Comparison of ENCODE assay signal across 1 cellular context in the genomic region with DNA sequence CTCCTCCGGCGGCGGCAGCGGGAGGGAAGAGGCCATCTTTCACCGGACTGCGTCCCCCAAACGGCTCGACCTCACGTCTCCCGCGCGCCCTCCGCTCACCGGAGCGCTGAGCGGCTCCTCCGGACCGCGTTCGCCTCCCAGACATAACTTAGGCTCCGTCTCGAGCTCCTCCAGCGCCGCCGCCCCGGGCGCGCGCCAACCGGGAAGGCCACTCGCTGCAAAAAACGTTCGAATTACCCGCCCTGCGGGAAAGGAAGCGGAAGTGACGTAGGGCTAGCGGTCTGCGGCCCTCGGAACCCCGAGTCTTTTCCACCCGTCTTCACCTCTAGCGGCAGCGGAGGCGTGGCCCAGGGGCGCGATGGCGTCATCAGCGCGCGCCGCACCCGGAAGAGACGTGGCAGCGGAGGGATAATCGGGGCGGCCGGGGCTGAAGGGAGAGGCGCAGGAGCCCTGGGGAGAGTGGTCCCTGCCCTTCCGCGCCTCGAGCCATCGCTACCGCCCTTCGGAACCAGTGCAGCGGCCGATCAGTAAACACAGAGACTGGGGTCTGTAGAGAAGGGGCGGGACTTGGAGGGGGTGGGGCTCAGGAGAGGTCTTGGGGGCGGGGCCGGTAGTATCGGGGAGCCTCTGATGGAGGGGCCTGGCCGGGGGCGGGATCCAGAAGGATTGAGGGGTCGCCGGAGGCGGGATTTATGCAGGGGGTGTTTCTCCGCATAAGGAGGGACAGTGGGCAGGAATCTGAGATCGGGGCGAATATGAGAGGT.
TF ChIP-seq lines count a peak whose summit lies in the region.

Gene CDCA5 (minus strand): TSS at position 207 of the 764 bp plus-strand sequence. CDS start 62 bp downstream, at position 145.
Gene ZFPL1 (plus strand): TSS at position 389 of the 764 bp plus-strand sequence. CDS start 477 bp downstream, outside the sequence.

TF ChIP-seq in HEK293, 187 proteins besides CTCF, POLR2A, EP300 and RAD21 (continued from another document and continues in another):
- TF ChIP-seq, protein P1, sequence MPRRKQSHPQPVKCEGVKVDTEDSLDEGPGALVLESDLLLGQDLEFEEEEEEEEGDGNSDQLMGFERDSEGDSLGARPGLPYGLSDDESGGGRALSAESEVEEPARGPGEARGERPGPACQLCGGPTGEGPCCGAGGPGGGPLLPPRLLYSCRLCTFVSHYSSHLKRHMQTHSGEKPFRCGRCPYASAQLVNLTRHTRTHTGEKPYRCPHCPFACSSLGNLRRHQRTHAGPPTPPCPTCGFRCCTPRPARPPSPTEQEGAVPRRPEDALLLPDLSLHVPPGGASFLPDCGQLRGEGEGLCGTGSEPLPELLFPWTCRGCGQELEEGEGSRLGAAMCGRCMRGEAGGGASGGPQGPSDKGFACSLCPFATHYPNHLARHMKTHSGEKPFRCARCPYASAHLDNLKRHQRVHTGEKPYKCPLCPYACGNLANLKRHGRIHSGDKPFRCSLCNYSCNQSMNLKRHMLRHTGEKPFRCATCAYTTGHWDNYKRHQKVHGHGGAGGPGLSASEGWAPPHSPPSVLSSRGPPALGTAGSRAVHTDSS (tag by site-specific recombination; IDR thresholded peaks at IDR 0.05): no peak
- peak; percentile 19; the same call in 1 of the 2 replicates for TF ChIP-seq ZNF394 (tag by site-specific recombination; IDR thresholded peaks at IDR 0.05; ENCODE audit: borderline replicate concordance)
- no peak for TF ChIP-seq ZNF48 (tag by site-specific recombination; IDR thresholded peaks at IDR 0.05)
- TF ChIP-seq, protein P2, sequence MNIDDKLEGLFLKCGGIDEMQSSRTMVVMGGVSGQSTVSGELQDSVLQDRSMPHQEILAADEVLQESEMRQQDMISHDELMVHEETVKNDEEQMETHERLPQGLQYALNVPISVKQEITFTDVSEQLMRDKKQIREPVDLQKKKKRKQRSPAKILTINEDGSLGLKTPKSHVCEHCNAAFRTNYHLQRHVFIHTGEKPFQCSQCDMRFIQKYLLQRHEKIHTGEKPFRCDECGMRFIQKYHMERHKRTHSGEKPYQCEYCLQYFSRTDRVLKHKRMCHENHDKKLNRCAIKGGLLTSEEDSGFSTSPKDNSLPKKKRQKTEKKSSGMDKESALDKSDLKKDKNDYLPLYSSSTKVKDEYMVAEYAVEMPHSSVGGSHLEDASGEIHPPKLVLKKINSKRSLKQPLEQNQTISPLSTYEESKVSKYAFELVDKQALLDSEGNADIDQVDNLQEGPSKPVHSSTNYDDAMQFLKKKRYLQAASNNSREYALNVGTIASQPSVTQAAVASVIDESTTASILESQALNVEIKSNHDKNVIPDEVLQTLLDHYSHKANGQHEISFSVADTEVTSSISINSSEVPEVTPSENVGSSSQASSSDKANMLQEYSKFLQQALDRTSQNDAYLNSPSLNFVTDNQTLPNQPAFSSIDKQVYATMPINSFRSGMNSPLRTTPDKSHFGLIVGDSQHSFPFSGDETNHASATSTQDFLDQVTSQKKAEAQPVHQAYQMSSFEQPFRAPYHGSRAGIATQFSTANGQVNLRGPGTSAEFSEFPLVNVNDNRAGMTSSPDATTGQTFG (tag by site-specific recombination; IDR thresholded peaks at IDR 0.05; ENCODE audit: borderline replicate concordance): no peak
- no peak for TF ChIP-seq ZNF488 (tag by site-specific recombination; IDR thresholded peaks at IDR 0.05)
- no peak for TF ChIP-seq BCL6B (tag by site-specific recombination; IDR thresholded peaks at IDR 0.05)
- no peak for TF ChIP-seq ZNF785 (tag by site-specific recombination; IDR thresholded peaks at IDR 0.05)
- peak; percentile 95 for TF ChIP-seq ZBTB8A (tag by site-specific recombination; IDR thresholded peaks at IDR 0.05)
- TF ChIP-seq ZBTB6 (tag by site-specific recombination; IDR thresholded peaks at IDR 0.05): no peak
- no peak for TF ChIP-seq ZNF571 (tag by site-specific recombination; IDR thresholded peaks at IDR 0.05)
- TF ChIP-seq MEIS1 (CRISPR knock-in tag; IDR thresholded peaks at IDR 0.05; ENCODE audit: borderline replicate concordance): no peak
- TF ChIP-seq ZBTB49 (tag by site-specific recombination; IDR thresholded peaks at IDR 0.05; ENCODE audit: low read depth): no peak
- 0 out of 2 replicates have a peak, but pooled peaks have one; percentile 13 for TF ChIP-seq YY2 (tag by site-specific recombination; IDR thresholded peaks at IDR 0.05)
- no peak; the same call in 1 of the 2 replicates for TF ChIP-seq ZFHX2 (tag by site-specific recombination; conservative IDR thresholded peaks at IDR 0.05)
- peak; percentile 89 for TF ChIP-seq KLF10 (tag by site-specific recombination; IDR thresholded peaks at IDR 0.05)
- no peak for TF ChIP-seq ZNF302 (tag by site-specific recombination; IDR thresholded peaks at IDR 0.05; ENCODE audit: low read depth)
- no peak for TF ChIP-seq ZIC2 (tag by site-specific recombination; IDR thresholded peaks at IDR 0.05)
- peak; percentile 65; the same call in 1 of the 2 replicates for TF ChIP-seq PBX3 (CRISPR knock-in tag; IDR thresholded peaks at IDR 0.05)
- TF ChIP-seq ZNF146 (tag by site-specific recombination; IDR thresholded peaks at IDR 0.05): no peak
- no peak; the same call in 1 of the 2 replicates for TF ChIP-seq KLF7 (tag by site-specific recombination; IDR thresholded peaks at IDR 0.05; ENCODE audit: borderline replicate concordance)
- no peak for TF ChIP-seq ZNF514 (tag by site-specific recombination; IDR thresholded peaks at IDR 0.05)
- TF ChIP-seq ZNF26 (tag by site-specific recombination; IDR thresholded peaks at IDR 0.05): no peak
- TF ChIP-seq ZNF366 (tag by site-specific recombination; conservative IDR thresholded peaks at IDR 0.05): no peak; the same call in 1 of the 2 replicates
- TF ChIP-seq ZNF843 (tag by site-specific recombination; IDR thresholded peaks at IDR 0.05): peak; percentile 52
- no peak for TF ChIP-seq ZNF239 (tag by site-specific recombination; IDR thresholded peaks at IDR 0.05)
- TF ChIP-seq WT1 (tag by site-specific recombination; IDR thresholded peaks at IDR 0.05): no peak; the same call in 1 of the 2 replicates
- TF ChIP-seq, protein P3, sequence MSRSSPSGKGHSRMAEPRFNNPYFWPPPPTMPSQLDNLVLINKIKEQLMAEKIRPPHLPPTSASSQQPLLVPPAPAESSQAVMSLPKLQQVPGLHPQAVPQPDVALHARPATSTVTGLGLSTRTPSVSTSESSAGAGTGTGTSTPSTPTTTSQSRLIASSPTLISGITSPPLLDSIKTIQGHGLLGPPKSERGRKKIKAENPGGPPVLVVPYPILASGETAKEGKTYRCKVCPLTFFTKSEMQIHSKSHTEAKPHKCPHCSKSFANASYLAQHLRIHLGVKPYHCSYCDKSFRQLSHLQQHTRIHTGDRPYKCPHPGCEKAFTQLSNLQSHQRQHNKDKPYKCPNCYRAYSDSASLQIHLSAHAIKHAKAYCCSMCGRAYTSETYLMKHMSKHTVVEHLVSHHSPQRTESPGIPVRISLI (tag by site-specific recombination; IDR thresholded peaks at IDR 0.05): peak; percentile 91
- TF ChIP-seq, protein P4, sequence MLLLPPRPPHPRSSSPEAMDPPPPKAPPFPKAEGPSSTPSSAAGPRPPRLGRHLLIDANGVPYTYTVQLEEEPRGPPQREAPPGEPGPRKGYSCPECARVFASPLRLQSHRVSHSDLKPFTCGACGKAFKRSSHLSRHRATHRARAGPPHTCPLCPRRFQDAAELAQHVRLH (tag by site-specific recombination; IDR thresholded peaks at IDR 0.05): peak; percentile 29; the same call in 1 of the 2 replicates
- no peak for TF ChIP-seq ZNF157 (tag by site-specific recombination; IDR thresholded peaks at IDR 0.05)
- TF ChIP-seq GLI2 (tag by site-specific recombination; IDR thresholded peaks at IDR 0.05; ENCODE audit: borderline replicate concordance, low read depth): no peak
- TF ChIP-seq TSHZ1 (tag by site-specific recombination; IDR thresholded peaks at IDR 0.05; ENCODE audit: borderline replicate concordance): no peak
- TF ChIP-seq ZNF335 (tag by site-specific recombination; conservative IDR thresholded peaks at IDR 0.05): peak; percentile 65
- TF ChIP-seq ZEB2 (tag by site-specific recombination; IDR thresholded peaks at IDR 0.05): peak; percentile 81; the same call in 1 of the 2 replicates
- no peak for TF ChIP-seq ZNF175 (tag by site-specific recombination; IDR thresholded peaks at IDR 0.05)
- no peak for TF ChIP-seq ZNF174 (tag by site-specific recombination; IDR thresholded peaks at IDR 0.05)
